ENCODE assay signal across 27 cellular contexts in genomic region chr12:6975297-6976032, GRCh38. TPM values are rescaled to one million over a fixed set of nuclear protein-coding genes. Genes with fewer than 3 reads are reported as not detected.
DNase-seq lines count a peak whose midpoint lies in the region; ATAC-seq, FAIRE-seq and TF ChIP-seq lines count a peak whose summit lies in the region.
"Had no signal": no experiment of that assay in that cellular context is flagged by ENCODE, and none has a peak within 500 bp of the region (broad histone marks: within the 10 kb centered on the region; RNA-seq: fewer than 3 reads in every experiment).

No MANE protein-coding gene starts in this region.

- H3K27ac ChIP-seq in BLaER1: no peak overlapping the region
- H3K27ac ChIP-seq: dorsolateral prefrontal cortex, foreskin keratinocyte, hepatocyte, skin epidermis had no signal

- no peak overlapping the region for H3K4me2 ChIP-seq in BLaER1
- H3K4me2 ChIP-seq: hepatocyte had no signal

- H3K36me3 ChIP-seq in BLaER1: peaks cover 80% of the 10 kb centered on the region

- peak overlapping the region; percentile 9; the same call in 1 of the 2 replicates for H3K9ac ChIP-seq in BLaER1

- H3K27ac Mint-ChIP-seq in activated T-helper 17 cell treated with anti-CD3 and anti-CD28 coated beads, Interleukin-2, amount 50 U/mL, for 72 hours: peak overlapping the region; percentile 41
- peak overlapping the region; percentile 77 for H3K27ac Mint-ChIP-seq in nephron progenitor cell
- H3K27ac Mint-ChIP-seq: CD4-positive, alpha-beta T cell; stimulated activated memory B cell treated with anti-CD40 and anti-IgM and Interleukin-4, amounts not matched to agents 10 μg/mL and 1 μg/mL and 100 μg/mL, for 72 hours had no signal

- H3K9me3 ChIP-seq in BLaER1: no peaks in the 10 kb centered on the region

- no peaks in the 10 kb centered on the region for H3K27me3 ChIP-seq in BLaER1
- H3K27me3 ChIP-seq: dorsolateral prefrontal cortex, foreskin keratinocyte, hepatocyte had no signal

- DNase-seq in GM12891 (ENCODE audit: insufficient read length, low spot score): no peak
- no peak for DNase-seq in nephron progenitor cell
- no peak for DNase-seq in RPMI8226
- no peak for DNase-seq in ecto neural progenitor cell (ENCODE audit: low spot score)
- DNase-seq: activated CD4-positive, alpha-beta T cell treated with anti-CD3 and anti-CD28 coated beads for 1 hour; CD4-positive, alpha-beta T cell; dorsolateral prefrontal cortex; foreskin keratinocyte; Kasumi-1; NCI-H1048; NCI-H2029 treated with DMSO at 0.1 percent for 48 hours; SHP77; stimulated activated CD4-positive, alpha-beta T cell treated with anti-CD3 and anti-CD28 coated beads, Interleukin-2, amount 100 ng/mL, for 24 hours had no signal

- ATAC-seq in activated T-helper 17 cell treated with anti-CD3 and anti-CD28 coated beads, Interleukin-2, amount 50 U/mL, for 72 hours (replicated peaks): no peak
- no peak for ATAC-seq in GM21717 (IDR thresholded peaks at IDR 0.05; ENCODE audit: unreplicated experiment)
- ATAC-seq in HG02884 (IDR thresholded peaks at IDR 0.05; ENCODE audit: unreplicated experiment): no peak
- ATAC-seq: foreskin keratinocyte; stimulated activated memory B cell treated with anti-CD40 and anti-IgM and Interleukin-4, amounts not matched to agents 10 μg/mL and 1 μg/mL and 100 μg/mL, for 72 hours had no signal

- peak; percentile 13 for FAIRE-seq in GM12891 (lab: Jason Lieb, UNC)
- FAIRE-seq: HTR-8/SVneo had no signal

- H3K4me1 ChIP-seq in BLaER1: peaks cover 30% of the 10 kb centered on the region

- no peak overlapping the region for H3K4me3 ChIP-seq in BLaER1
- H3K4me3 ChIP-seq: dorsolateral prefrontal cortex, hepatocyte, skin epidermis had no signal

- no peak overlapping the region for H3K4me3 Mint-ChIP-seq in activated T-helper 17 cell treated with anti-CD3 and anti-CD28 coated beads, Interleukin-2, amount 50 U/mL, for 72 hours
- no peak overlapping the region for H3K4me3 Mint-ChIP-seq in nephron progenitor cell
- H3K4me3 Mint-ChIP-seq: CD4-positive, alpha-beta T cell; stimulated activated memory B cell treated with anti-CD40 and anti-IgM and Interleukin-4, amounts not matched to agents 10 μg/mL and 1 μg/mL and 100 μg/mL, for 72 hours had no signal

- H3K27me3 Mint-ChIP-seq in activated T-helper 17 cell treated with anti-CD3 and anti-CD28 coated beads, Interleukin-2, amount 50 U/mL, for 72 hours: no peaks in the 10 kb centered on the region
- H3K27me3 Mint-ChIP-seq in nephron progenitor cell (ENCODE audit: low read depth, poor library complexity): peaks cover 4% of the 10 kb centered on the region
- H3K27me3 Mint-ChIP-seq: CD4-positive, alpha-beta T cell; stimulated activated memory B cell treated with anti-CD40 and anti-IgM and Interleukin-4, amounts not matched to agents 10 μg/mL and 1 μg/mL and 100 μg/mL, for 72 hours had no signal

- peaks cover 15% of the 10 kb centered on the region for H3K4me1 Mint-ChIP-seq in activated T-helper 17 cell treated with anti-CD3 and anti-CD28 coated beads, Interleukin-2, amount 50 U/mL, for 72 hours
- peaks cover 30% of the 10 kb centered on the region for H3K4me1 Mint-ChIP-seq in nephron progenitor cell

- 0 out of 2 replicates have a peak, but pooled peaks have one; percentile 37 for TF ChIP-seq POLR2A in GM12891 (IDR thresholded peaks at IDR 0.05; ENCODE audit: low read depth, low read length)

- peaks cover 95% of the 10 kb centered on the region for H3K36me3 Mint-ChIP-seq in activated T-helper 17 cell treated with anti-CD3 and anti-CD28 coated beads, Interleukin-2, amount 50 U/mL, for 72 hours (ENCODE audit: low read depth)
- H3K36me3 Mint-ChIP-seq in nephron progenitor cell (ENCODE audit: low read depth): peaks cover 41% of the 10 kb centered on the region

- no peaks in the 10 kb centered on the region for H4K20me1 ChIP-seq in BLaER1

- no peak for TF ChIP-seq CTCF in nephron progenitor cell (IDR thresholded peaks at IDR 0.05)

- H3K9me3 Mint-ChIP-seq in activated T-helper 17 cell treated with anti-CD3 and anti-CD28 coated beads, Interleukin-2, amount 50 U/mL, for 72 hours: no peaks in the 10 kb centered on the region
- no peaks in the 10 kb centered on the region for H3K9me3 Mint-ChIP-seq in nephron progenitor cell
- H3K9me3 Mint-ChIP-seq: CD4-positive, alpha-beta T cell; stimulated activated memory B cell treated with anti-CD40 and anti-IgM and Interleukin-4, amounts not matched to agents 10 μg/mL and 1 μg/mL and 100 μg/mL, for 72 hours had no signal

TF ChIP-seq in GM12891, 5 proteins besides CTCF, POLR2A, EP300 and RAD21:
- TF ChIP-seq PAX5 (IDR thresholded peaks at IDR 0.05; ENCODE audit: insufficient read depth, low read length, severe bottlenecking) (no peak), POU2F2 (IDR thresholded peaks at IDR 0.05; ENCODE audit: low read depth, low read length) (no peak), POLR2AphosphoS5 (IDR thresholded peaks at IDR 0.05; ENCODE audit: low read depth, low read length) (no peak), TAF1 (IDR thresholded peaks at IDR 0.05; ENCODE audit: low read depth, low read length) (no peak), SPI1 (IDR thresholded peaks at IDR 0.05; ENCODE audit: low read depth, low read length) (no peak)

RNA-seq across cellular contexts. Expression of gene EMG1, which starts 4.8 kb away (rescaled TPM):
- polyA plus RNA-seq in GM12891 (2012; ENCODE audit: low read depth, missing spikeins): 70.2 TPM
- 10 to 100 TPM; 50.9 to 90.5 TPM for total RNA-seq in activated T-helper 17 cell treated with anti-CD3 and anti-CD28 coated beads, Interleukin-2, amount 50 U/mL, for 72 hours

RNA-seq across cellular contexts. Expression of gene PHB2, which starts 5.0 kb away (rescaled TPM):
- 357 TPM for polyA plus RNA-seq in GM12891 (2012; ENCODE audit: low read depth, missing spikeins)
- 100 to 1,000 TPM; 285 to 436 TPM for total RNA-seq in activated T-helper 17 cell treated with anti-CD3 and anti-CD28 coated beads, Interleukin-2, amount 50 U/mL, for 72 hours

RNA-seq across cellular contexts. Expression of gene PTPN6, which starts 24.3 kb away (rescaled TPM):
- 446 TPM for polyA plus RNA-seq in GM12891 (2012; ENCODE audit: low read depth, missing spikeins)
- 100 to 1,000 TPM; 134 to 223 TPM for total RNA-seq in activated T-helper 17 cell treated with anti-CD3 and anti-CD28 coated beads, Interleukin-2, amount 50 U/mL, for 72 hours
- polyA plus RNA-seq: neural cell had no signal

RNA-seq across cellular contexts. Expression of gene C12orf57, which starts 31.6 kb away (rescaled TPM):
- 367 TPM for polyA plus RNA-seq in GM12891 (2012; ENCODE audit: low read depth, missing spikeins)
- total RNA-seq in activated T-helper 17 cell treated with anti-CD3 and anti-CD28 coated beads, Interleukin-2, amount 50 U/mL, for 72 hours: 100 to 1,000 TPM; 192 to 307 TPM

RNA-seq across cellular contexts. Expression of gene RNU7-1, which starts 31.8 kb away (rescaled TPM):
- not detected for polyA plus RNA-seq in GM12891 (2012; ENCODE audit: low read depth, missing spikeins)
- total RNA-seq in activated T-helper 17 cell treated with anti-CD3 and anti-CD28 coated beads, Interleukin-2, amount 50 U/mL, for 72 hours: not detected
- total RNA-seq: CD4-positive, alpha-beta T cell; dorsolateral prefrontal cortex; epithelial cell of proximal tubule; foreskin keratinocyte; hepatocyte; lower leg skin; mononuclear cell; posterior vena cava had no signal
- polyA plus RNA-seq: foreskin keratinocyte, hepatocyte, neural cell, thymus had no signal
